ENCODE assay signal across 6 cellular contexts in the genomic region with DNA sequence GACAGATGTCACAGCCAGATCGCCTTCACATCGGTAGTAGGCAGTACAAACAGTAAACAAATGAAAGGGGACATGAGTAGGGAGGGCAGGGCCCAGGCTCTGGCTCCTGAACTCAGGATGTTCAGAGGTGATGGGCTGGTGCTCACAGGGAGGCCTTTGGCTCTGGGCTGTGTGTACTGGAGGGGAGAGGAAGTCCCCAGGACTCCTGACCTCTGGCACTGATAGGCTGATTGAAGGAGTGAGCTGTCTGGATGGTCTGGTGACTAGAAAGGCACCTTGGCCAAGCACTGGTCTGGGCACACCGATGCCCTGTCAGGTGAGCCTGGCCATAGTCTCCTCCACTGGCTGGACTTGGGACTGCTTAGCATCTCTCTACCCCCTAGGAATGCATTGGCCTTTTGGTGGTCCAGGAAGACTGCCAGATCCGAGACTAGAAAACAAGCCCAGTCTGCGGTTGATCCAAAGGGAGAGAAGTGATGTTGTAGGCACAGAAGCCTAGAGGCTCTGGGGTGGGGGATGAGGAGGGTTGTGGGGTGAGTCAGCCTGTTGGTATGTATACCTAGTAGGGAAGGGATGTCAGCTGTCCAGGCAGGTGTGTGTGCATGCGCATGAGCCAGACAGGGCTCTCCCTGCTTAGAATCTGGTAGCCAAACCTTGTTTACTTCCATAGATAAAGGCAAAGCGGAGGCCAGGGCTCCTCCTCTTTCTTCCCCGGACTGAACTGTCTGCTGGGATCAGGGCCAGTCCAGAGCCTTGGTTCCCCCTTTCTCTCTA. TPM values are rescaled to one million over a fixed set of nuclear protein-coding genes. Genes with fewer than 3 reads are reported as not detected.
DNase-seq lines count a peak whose midpoint lies in the region; ATAC-seq, FAIRE-seq and TF ChIP-seq lines count a peak whose summit lies in the region.

No MANE protein-coding gene starts in this region.

- H3K9me3 Mint-ChIP-seq in astrocyte (ENCODE audit: unreplicated experiment) = no peaks in the 10 kb centered on the region

- H3K36me3 ChIP-seq in HUES64 (ENCODE audit: insufficient read depth, low read length) (peaks cover 24% of the 10 kb centered on the region), astrocyte (ENCODE audit: insufficient read depth, low read length) (no peaks in the 10 kb centered on the region), pancreas (peaks cover 0 to 4% (median 0%) of the 10 kb centered on the region in 3 donors)

- no peaks in the 10 kb centered on the region for H3K9me3 ChIP-seq in HUES64 (ENCODE audit: insufficient read depth, low read depth, low read length)
- no peaks in the 10 kb centered on the region for H3K9me3 ChIP-seq in astrocyte (ENCODE audit: insufficient read depth, low read depth, low read length)
- no peaks in the 10 kb centered on the region for H3K9me3 ChIP-seq in pancreas

- DNase-seq in astrocyte (ENCODE audit: low read depth) (no peak), pancreas (peak; percentile 66 to 88 (median 87))

- intact Hi-C loops in pancreas (cut with DNase I) = no loop called here

- WGBS in HUES64 = 77% methylated on average over 8 of the region's 8 CpGs
- WGBS in pancreas, 2 donors = 18 to 20% methylated on average over 8 of the region's 8 CpGs

- H3K27ac ChIP-seq in HUES64 (ENCODE audit: low read depth, low read length) (no peak overlapping the region; the same call in 1 of the 2 replicates), astrocyte (ENCODE audit: low read depth, low read length) (no peak overlapping the region), pancreas (peak overlapping the region; percentile 60 to 94 (median 83))

- no peaks in the 10 kb centered on the region for H3K79me2 ChIP-seq in astrocyte (ENCODE audit: insufficient read depth, low read length)

- H3K9ac ChIP-seq in HUES64 (ENCODE audit: low read depth, low read length) = peak overlapping the region; percentile 32
- no peak overlapping the region for H3K9ac ChIP-seq in astrocyte (ENCODE audit: low read length)

- no peak for FAIRE-seq in astrocyte (lab: Jason Lieb, UNC)
- FAIRE-seq in pancreas (lab: Jason Lieb, UNC) = no peak

- H3K27ac Mint-ChIP-seq in astrocyte (ENCODE audit: unreplicated experiment) = peak overlapping the region; percentile 85

- peak overlapping the region; percentile 24 for H3K4me2 ChIP-seq in astrocyte (ENCODE audit: low read length)

- peak overlapping the region; percentile 73 for H3K4me3 ChIP-seq in HUES64 (ENCODE audit: low read length)
- H3K4me3 ChIP-seq in astrocyte (ENCODE audit: insufficient read depth, low read depth, low read length) = no peak overlapping the region
- peak overlapping the region in 3 of 4 donors; percentile 73 to 89 (median 77) for H3K4me3 ChIP-seq in pancreas

- no peak for TF ChIP-seq CTCF in astrocyte (IDR thresholded peaks at IDR 0.05; ENCODE audit: insufficient read depth, low read depth, low read length)
- TF ChIP-seq CTCF in pancreas (IDR thresholded peaks at IDR 0.05) = no peak

- H2AFZ ChIP-seq in astrocyte (ENCODE audit: low read depth, low read length) = no peak overlapping the region

- H3K27me3 Mint-ChIP-seq in astrocyte (ENCODE audit: low read depth, unreplicated experiment) = peaks cover 11% of the 10 kb centered on the region

- H3K27me3 ChIP-seq in HUES64 (ENCODE audit: insufficient read depth, low read length) = peaks cover 24% of the 10 kb centered on the region
- peaks cover 11% of the 10 kb centered on the region for H3K27me3 ChIP-seq in astrocyte (ENCODE audit: insufficient read depth, low read length)
- no peaks in the 10 kb centered on the region for H3K27me3 ChIP-seq in pancreas

- peaks cover 32% of the 10 kb centered on the region for H3K4me1 Mint-ChIP-seq in astrocyte (ENCODE audit: low read depth, unreplicated experiment)

- ATAC-seq in pancreas = peak; percentile 77 to 88 (median 82)
- no peak for ATAC-seq in GM19452 (IDR thresholded peaks at IDR 0.05; ENCODE audit: unreplicated experiment)
- no peak for ATAC-seq in GM18867 (IDR thresholded peaks at IDR 0.05; ENCODE audit: unreplicated experiment)
- ATAC-seq in HG02885 (IDR thresholded peaks at IDR 0.05; ENCODE audit: poor library complexity, unreplicated experiment) = no peak

- peaks cover 1% of the 10 kb centered on the region for H3K36me3 Mint-ChIP-seq in astrocyte (ENCODE audit: low read depth, unreplicated experiment)

- peaks cover 37% of the 10 kb centered on the region for H3K4me1 ChIP-seq in HUES64 (ENCODE audit: insufficient read depth, low read length)
- H3K4me1 ChIP-seq in astrocyte (ENCODE audit: insufficient read depth, low read length) = peaks cover 13% of the 10 kb centered on the region
- peaks cover 0 to 25% (median 16%) of the 10 kb centered on the region in 3 donors for H3K4me1 ChIP-seq in pancreas

- no peaks in the 10 kb centered on the region for H4K20me1 ChIP-seq in astrocyte (ENCODE audit: insufficient read depth, low read length)

- H3K4me3 Mint-ChIP-seq in astrocyte (ENCODE audit: unreplicated experiment) = peak overlapping the region; percentile 73

RNA-seq across cellular contexts. Expression of a gene that starts 1.9 kb away (rescaled TPM):
- polyA plus RNA-seq in HUES64 (2013, experiment 1 of 2) = 47.0 TPM
- polyA plus RNA-seq in HUES64 (2013, experiment 2 of 2) = 42.1 TPM
- total RNA-seq in astrocyte = 30.1 and 40.3 TPM in 2 replicates
- 100 to 1,000 TPM in 1 of 6 donors, 10 to 100 TPM in 5; 39.6 to 123 (median 51.1) TPM for total RNA-seq in pancreas
- 10 to 100 TPM; 39.3 to 67.1 TPM for polyA plus RNA-seq in pancreas

RNA-seq across cellular contexts. Expression of a gene that starts 17.2 kb away (rescaled TPM):
- polyA plus RNA-seq in HUES64 (2013, experiment 1 of 2) = not detected
- polyA plus RNA-seq in HUES64 (2013, experiment 2 of 2) = not detected
- total RNA-seq in astrocyte (not detected in 2 replicates), pancreas (under 1 TPM in 2 of 6 donors, not detected in 4; 0.23 to 0.37 TPM)
- 1 to 10 TPM in 1 of 2 donors, under 1 TPM in 1; 0.72 to 2.6 TPM for polyA plus RNA-seq in pancreas

RNA-seq across cellular contexts. Expression of a gene that starts 28.3 kb away (rescaled TPM):
- polyA plus RNA-seq in HUES64 (2013, experiment 1 of 2) = 1.3 TPM
- polyA plus RNA-seq in HUES64 (2013, experiment 2 of 2) = 1.9 TPM
- total RNA-seq in astrocyte = 0.43 and 0.61 TPM in 2 replicates
- total RNA-seq in pancreas = 10 to 100 TPM in 4 of 6 donors, 1 to 10 TPM in 2; 3.5 to 19.8 (median 10.9) TPM
- polyA plus RNA-seq in pancreas = 10 to 100 TPM in 1 of 2 donors, 1 to 10 TPM in 1; 8.1 to 11.9 TPM

RNA-seq across cellular contexts. Expression of a gene that starts 38.4 kb away (rescaled TPM):
- polyA plus RNA-seq in HUES64 (2013, experiment 1 of 2) = 41.6 TPM
- polyA plus RNA-seq in HUES64 (2013, experiment 2 of 2) = 50.4 TPM
- total RNA-seq in astrocyte (21.0 and 27.2 TPM in 2 replicates), pancreas (10 to 100 TPM; 12.2 to 23.1 (median 14.8) TPM)
- polyA plus RNA-seq in pancreas = 10 to 100 TPM; 54.9 to 57.6 TPM

RNA-seq across cellular contexts. Expression of a gene that starts 38.8 kb away (rescaled TPM):
- 7.9 TPM for polyA plus RNA-seq in HUES64 (2013, experiment 1 of 2)
- 12.8 TPM for polyA plus RNA-seq in HUES64 (2013, experiment 2 of 2)
- total RNA-seq in astrocyte (13.0 and 13.2 TPM in 2 replicates), pancreas (10 to 100 TPM in 2 of 6 donors, 1 to 10 TPM in 4; 7.4 to 14.4 (median 8.2) TPM)
- 10 to 100 TPM; 19.0 to 27.3 TPM for polyA plus RNA-seq in pancreas

Comparison
In these comparisons a context has a peak if more than half of its experiments do, and no peak if none do; other contexts are left out.
1. H3K27ac ChIP-seq: peak in pancreas (4 of 4); none in HUES64 (single experiment) and astrocyte (single experiment).
2. ATAC-seq: peak in pancreas (4 of 4); none in GM19452 (single experiment), GM18867 (single experiment) and HG02885 (single experiment).